ENCODE assay signal across 8 cellular contexts in genomic region chr13:39038569-39038898, GRCh38. TPM values are rescaled to one million over a fixed set of nuclear protein-coding genes. Genes with fewer than 3 reads are reported as not detected.
DNase-seq lines count a peak whose midpoint lies in the region; ATAC-seq lines count a peak whose summit lies in the region.

No MANE protein-coding gene starts in this region.

- peak overlapping the region; percentile 95 for H3K4me3 ChIP-seq in CD4-positive, CD25-positive, alpha-beta regulatory T cell (ENCODE audit: low read depth, low read length)
- H3K4me3 ChIP-seq in mucosa of rectum (ENCODE audit: low read length in 2 of 2) = peak overlapping the region; percentile 99 to 100

- H3K36me3 Mint-ChIP-seq in CD4-positive, CD25-positive, alpha-beta regulatory T cell = peaks cover 4% of the 10 kb centered on the region
- peaks cover 37% of the 10 kb centered on the region for H3K36me3 Mint-ChIP-seq in dendritic cell treated with granulocyte-macrophage colony-stimulating factor and Interleukin-4, amounts not matched to agents 40 ng/mL and 50 ng/mL, for 4 days (ENCODE audit: low read depth)
- H3K36me3 Mint-ChIP-seq in stimulated activated naive CD8-positive, alpha-beta T cell treated with anti-CD3 and anti-CD28 coated beads, Interleukin-15, Interleukin-2, amounts not matched to agents 100 ng/mL and 50 ng/mL, for 24 hours (ENCODE audit: low read depth) = peaks cover 31% of the 10 kb centered on the region

- DNase-seq in CD4-positive, CD25-positive, alpha-beta regulatory T cell = peak in 2 of 3 donors; percentile 70 to 78
- DNase-seq in activated CD4-positive, CD25-positive, alpha-beta regulatory T cell (lab: John Stamatoyannopoulos, UW) = peak in 3 of 4 experiments; percentile 20 to 32 (median 30)
- DNase-seq in mesenteric fat pad (ENCODE audit: low spot score) = no peak

- H3K9me3 ChIP-seq in CD4-positive, CD25-positive, alpha-beta regulatory T cell (ENCODE audit: control insufficient read depth in 2 of 2, low read length in 2 of 2) = no peaks in the 10 kb centered on the region
- no peaks in the 10 kb centered on the region for H3K9me3 ChIP-seq in mucosa of rectum (ENCODE audit: control insufficient read depth in 2 of 2, low read length in 2 of 2)

- ATAC-seq in CD4-positive, CD25-positive, alpha-beta regulatory T cell (ENCODE audit: low read depth in 2 of 2) = peak; percentile 30 to 52
- ATAC-seq in GM19438 (IDR thresholded peaks at IDR 0.05; ENCODE audit: low read depth, unreplicated experiment) = peak; percentile 34
- peak; percentile 34 for ATAC-seq in HG03521 (IDR thresholded peaks at IDR 0.05; ENCODE audit: unreplicated experiment)

- H3K9me3 Mint-ChIP-seq in CD4-positive, CD25-positive, alpha-beta regulatory T cell = no peaks in the 10 kb centered on the region
- H3K9me3 Mint-ChIP-seq in dendritic cell treated with granulocyte-macrophage colony-stimulating factor and Interleukin-4, amounts not matched to agents 40 ng/mL and 50 ng/mL, for 4 days = no peaks in the 10 kb centered on the region
- no peaks in the 10 kb centered on the region for H3K9me3 Mint-ChIP-seq in stimulated activated naive CD8-positive, alpha-beta T cell treated with anti-CD3 and anti-CD28 coated beads, Interleukin-15, Interleukin-2, amounts not matched to agents 100 ng/mL and 50 ng/mL, for 24 hours

- intact Hi-C loops in dendritic cell treated with granulocyte-macrophage colony-stimulating factor and Interleukin-4, amounts not matched to agents 40 ng/mL and 50 ng/mL, for 4 days (cut with micrococcal nuclease) = loop anchor here (10.0 kb wide), 1 partner anchor 694 kb away; the partner anchor contains the start of gene UFM1

- peaks cover 32 to 62% (median 46%) of the 10 kb centered on the region in 4 donors for H3K4me1 Mint-ChIP-seq in CD4-positive, CD25-positive, alpha-beta regulatory T cell
- H3K4me1 Mint-ChIP-seq in dendritic cell treated with granulocyte-macrophage colony-stimulating factor and Interleukin-4, amounts not matched to agents 40 ng/mL and 50 ng/mL, for 4 days (ENCODE audit: low read depth) = peaks cover 46% of the 10 kb centered on the region
- H3K4me1 Mint-ChIP-seq in stimulated activated naive CD8-positive, alpha-beta T cell treated with anti-CD3 and anti-CD28 coated beads, Interleukin-15, Interleukin-2, amounts not matched to agents 100 ng/mL and 50 ng/mL, for 24 hours (ENCODE audit: low read depth) = peaks cover 61% of the 10 kb centered on the region

- peak overlapping the region; percentile 96 to 98 (median 97) for H3K27ac Mint-ChIP-seq in CD4-positive, CD25-positive, alpha-beta regulatory T cell
- peak overlapping the region; percentile 99 for H3K27ac Mint-ChIP-seq in dendritic cell treated with granulocyte-macrophage colony-stimulating factor and Interleukin-4, amounts not matched to agents 40 ng/mL and 50 ng/mL, for 4 days
- peak overlapping the region; percentile 99 for H3K27ac Mint-ChIP-seq in stimulated activated naive CD8-positive, alpha-beta T cell treated with anti-CD3 and anti-CD28 coated beads, Interleukin-15, Interleukin-2, amounts not matched to agents 100 ng/mL and 50 ng/mL, for 24 hours

- no peaks in the 10 kb centered on the region for H3K27me3 ChIP-seq in CD4-positive, CD25-positive, alpha-beta regulatory T cell (ENCODE audit: control insufficient read depth, insufficient read depth, low read length)
- no peaks in the 10 kb centered on the region for H3K27me3 ChIP-seq in mucosa of rectum (ENCODE audit: control insufficient read depth in 2 of 2, insufficient read depth in 2 of 2, low read length in 2 of 2)

- H3K9ac ChIP-seq in mucosa of rectum (ENCODE audit: low read depth in 1 of 2, low read length in 2 of 2) = peak overlapping the region; percentile 87 to 93

- no peaks in the 10 kb centered on the region for H3K36me3 ChIP-seq in CD4-positive, CD25-positive, alpha-beta regulatory T cell (ENCODE audit: control insufficient read depth, insufficient read depth, low read length)
- H3K36me3 ChIP-seq in mucosa of rectum (ENCODE audit: control insufficient read depth in 2 of 2, insufficient read depth in 2 of 2, low read length in 2 of 2) = no peaks in the 10 kb centered on the region

- H3K4me1 ChIP-seq in CD4-positive, CD25-positive, alpha-beta regulatory T cell (ENCODE audit: control insufficient read depth, insufficient read depth, low read length, poor library complexity, severe bottlenecking) = peaks cover 42% of the 10 kb centered on the region
- peaks cover 12 to 19% of the 10 kb centered on the region in 2 donors for H3K4me1 ChIP-seq in mucosa of rectum (ENCODE audit: control insufficient read depth in 2 of 2, insufficient read depth in 2 of 2, low read length in 2 of 2)

- no peaks in the 10 kb centered on the region for H3K27me3 Mint-ChIP-seq in CD4-positive, CD25-positive, alpha-beta regulatory T cell
- H3K27me3 Mint-ChIP-seq in dendritic cell treated with granulocyte-macrophage colony-stimulating factor and Interleukin-4, amounts not matched to agents 40 ng/mL and 50 ng/mL, for 4 days = no peaks in the 10 kb centered on the region
- H3K27me3 Mint-ChIP-seq in stimulated activated naive CD8-positive, alpha-beta T cell treated with anti-CD3 and anti-CD28 coated beads, Interleukin-15, Interleukin-2, amounts not matched to agents 100 ng/mL and 50 ng/mL, for 24 hours = no peaks in the 10 kb centered on the region

- H3K27ac ChIP-seq in CD4-positive, CD25-positive, alpha-beta regulatory T cell (ENCODE audit: insufficient read depth, low read length, poor library complexity, severe bottlenecking) = peak overlapping the region; percentile 80
- peak overlapping the region; percentile 86 to 87 for H3K27ac ChIP-seq in mucosa of rectum (ENCODE audit: low read depth in 2 of 2, low read length in 2 of 2)

- H3K4me3 Mint-ChIP-seq in CD4-positive, CD25-positive, alpha-beta regulatory T cell = peak overlapping the region; percentile 94 to 99 (median 97)
- peak overlapping the region; percentile 90 for H3K4me3 Mint-ChIP-seq in dendritic cell treated with granulocyte-macrophage colony-stimulating factor and Interleukin-4, amounts not matched to agents 40 ng/mL and 50 ng/mL, for 4 days
- H3K4me3 Mint-ChIP-seq in stimulated activated naive CD8-positive, alpha-beta T cell treated with anti-CD3 and anti-CD28 coated beads, Interleukin-15, Interleukin-2, amounts not matched to agents 100 ng/mL and 50 ng/mL, for 24 hours = peak overlapping the region; percentile 100

RNA-seq across cellular contexts. Expression of gene NHLRC3, which starts 0.3 kb away (rescaled TPM):
- total RNA-seq in CD4-positive, CD25-positive, alpha-beta regulatory T cell = 13.7 TPM
- polyA plus RNA-seq in CD4-positive, CD25-positive, alpha-beta regulatory T cell = 1 to 10 TPM; 5.2 to 7.2 (median 6.5) TPM
- 27.5 TPM for total RNA-seq in mesenteric fat pad

RNA-seq across cellular contexts. Expression of gene PROSER1, which starts 0.6 kb away (rescaled TPM):
- total RNA-seq in CD4-positive, CD25-positive, alpha-beta regulatory T cell = 42.9 TPM
- polyA plus RNA-seq in CD4-positive, CD25-positive, alpha-beta regulatory T cell = 10 to 100 TPM; 10.7 to 15.2 (median 13.3) TPM
- total RNA-seq in mesenteric fat pad = 21.0 TPM

RNA-seq across cellular contexts. Expression of gene STOML3, which starts 47.9 kb away (rescaled TPM):
- total RNA-seq in CD4-positive, CD25-positive, alpha-beta regulatory T cell = not detected
- not detected for polyA plus RNA-seq in CD4-positive, CD25-positive, alpha-beta regulatory T cell
- total RNA-seq in mesenteric fat pad = not detected
